23 cellular contexts compared by ENCODE assay signal in genomic region chr3:19595884-19596283, GRCh38.
"Had no signal": no experiment of that assay in that cellular context is flagged by ENCODE, and none has a peak within 500 bp of the region (broad histone marks: within the 10 kb centered on the region; RNA-seq: fewer than 3 reads in every experiment).

No MANE protein-coding gene starts in this region.

- H3K4me1 ChIP-seq: gastrocnemius medialis, lower lobe of right lung, psoas muscle, sigmoid colon, testis, tibial artery had no signal

- H3K4me3 ChIP-seq: gastrocnemius medialis, lower lobe of right lung, ovary, psoas muscle, sigmoid colon, testis, tibial artery had no signal

- H3K36me3 ChIP-seq: gastrocnemius medialis, lower lobe of right lung, ovary, sigmoid colon, tibial artery had no signal

- DNase-seq: cortex of kidney; effector memory CD8-positive, alpha-beta T cell; foreskin fibroblast; gastrocnemius medialis; head of caudate nucleus; left ventricle myocardium superior; lower lobe of right lung; natural killer cell; occipital lobe; ovary; posterior cingulate gyrus; psoas muscle; right cardiac atrium; sigmoid colon; stimulated activated CD4-positive, alpha-beta T cell treated with anti-CD3 and anti-CD28 coated beads, Interleukin-2, amount 100 ng/mL, for 24 hours; stimulated activated CD4-positive, alpha-beta T cell treated with anti-CD3 and anti-CD28 coated beads, Interleukin-4, amount 100 ng/mL, for 24 hours; stimulated activated naive CD8-positive, alpha-beta T cell treated with anti-CD3 and anti-CD28 coated beads, Interleukin-15, Interleukin-2, amounts not matched to agents 100 U/mL and 50 U/mL, for 24 hours; substantia nigra; testis; tibial artery had no signal

- ATAC-seq: effector memory CD8-positive, alpha-beta T cell; esophagus mucosa; gastrocnemius medialis; left ventricle myocardium superior; lower lobe of right lung; natural killer cell; psoas muscle; right cardiac atrium; stimulated activated effector memory CD8-positive, alpha-beta T cell treated with anti-CD3 and anti-CD28 coated beads, Interleukin-12 subunit alpha, Interleukin-12 subunit beta, amount 100 ng/mL, for 72 hours; stimulated activated naive CD8-positive, alpha-beta T cell treated with anti-CD3 and anti-CD28 coated beads, Interleukin-15, Interleukin-2, amounts not matched to agents 100 U/mL and 50 U/mL, for 24 hours had no signal

- H3K27ac ChIP-seq: gastrocnemius medialis, lower lobe of right lung, ovary, psoas muscle, sigmoid colon, testis, tibial artery had no signal

- H3K9me3 ChIP-seq: gastrocnemius medialis, lower lobe of right lung, ovary, psoas muscle, sigmoid colon, testis, tibial artery had no signal

- H3K27me3 ChIP-seq: gastrocnemius medialis, ovary, sigmoid colon, testis, tibial artery had no signal

- FAIRE-seq: keratinocyte had no signal
